17 cellular contexts compared by ENCODE assay signal in genomic region chr15:41104234-41104633, GRCh38. TPM values are rescaled to one million over a fixed set of nuclear protein-coding genes. Genes with fewer than 3 reads are reported as not detected.
A peak's percentile ranks its signal among the peaks of the same experiment; 100 is the strongest.
DNase-seq lines count a peak whose midpoint lies in the region; ATAC-seq, FAIRE-seq and TF ChIP-seq lines count a peak whose summit lies in the region.
"Had no signal": no experiment of that assay in that cellular context is flagged by ENCODE, and none has a peak within 500 bp of the region (broad histone marks: within the 10 kb centered on the region; RNA-seq: fewer than 3 reads in every experiment).

No MANE protein-coding gene starts in this region.

- peaks cover 15% of the 10 kb centered on the region for H3K36me3 Mint-ChIP-seq in astrocyte (ENCODE audit: low read depth, unreplicated experiment)

- H3K36me3 ChIP-seq in A673 (ENCODE audit: insufficient read depth, low read length, poor library complexity, severe bottlenecking) (peaks cover 4% of the 10 kb centered on the region), astrocyte (ENCODE audit: insufficient read depth, low read length) (peaks cover 7% of the 10 kb centered on the region), uterus (no peaks in the 10 kb centered on the region)
- H3K36me3 ChIP-seq: tibial artery had no signal

- no peak overlapping the region for H3K4me3 Mint-ChIP-seq in astrocyte (ENCODE audit: unreplicated experiment)

- peaks cover 9% of the 10 kb centered on the region for H3K4me1 Mint-ChIP-seq in astrocyte (ENCODE audit: low read depth, unreplicated experiment)

- DNase-seq in A673 (ENCODE audit: low spot score) (peak; percentile 13), HCEC 1CT (peak; percentile 67), astrocyte (ENCODE audit: low read depth) (peak; percentile 74), fibroblast of villous mesenchyme (ENCODE audit: low read depth) (peak; percentile 9), NCI-H82 treated with DMSO at 0.1 percent for 48 hours (lab: John Stamatoyannopoulos, UW; ENCODE audit: unreplicated experiment) (no peak), NCI-H82 (lab: John Stamatoyannopoulos, UW) (no peak), uterus (no peak)
- DNase-seq: activated gamma-delta T cell treated with Interleukin-2 at 50 U/mL for 16 hours, caudate nucleus, DMS153, midbrain, NCI-H1436 treated with DMSO at 0.1 percent for 48 hours, tibial artery had no signal

- peaks cover 78% of the 10 kb centered on the region for H4K20me1 ChIP-seq in astrocyte (ENCODE audit: insufficient read depth, low read length)

- H3K27ac ChIP-seq in A673 (ENCODE audit: low read depth, low read length, poor library complexity, severe bottlenecking), result no peak overlapping the region
- H3K27ac ChIP-seq in astrocyte (ENCODE audit: low read depth, low read length), result no peak overlapping the region
- H3K27ac ChIP-seq in uterus, result no peak overlapping the region
- H3K27ac ChIP-seq: parathyroid adenoma, tibial artery, VCaP had no signal

- no peak for ATAC-seq in HG03097 (IDR thresholded peaks at IDR 0.05; ENCODE audit: low FRiP score, unreplicated experiment)
- ATAC-seq: HepG2 had no signal

- H3K9me3 ChIP-seq in A673 (ENCODE audit: low read depth, low read length, poor library complexity, severe bottlenecking), result no peaks in the 10 kb centered on the region
- H3K9me3 ChIP-seq in astrocyte (ENCODE audit: insufficient read depth, low read depth, low read length), result no peaks in the 10 kb centered on the region
- no peaks in the 10 kb centered on the region for H3K9me3 ChIP-seq in uterus
- H3K9me3 ChIP-seq: tibial artery had no signal

- intact Hi-C loops in A673 (cut with micrococcal nuclease; ENCODE audit: unreplicated experiment) (no loop called here), uterus (cut with DNase I; ENCODE audit: low total_unique reads) (no loop called here)

- CTCF ChIA-PET in A673 (lab: Charles Lee), result no interaction called here

- TF ChIP-seq POLR2A in uterus (IDR thresholded peaks at IDR 0.05), result no peak

- H3K4me2 ChIP-seq in astrocyte (ENCODE audit: low read length), result no peak overlapping the region

- peaks cover 93% of the 10 kb centered on the region for H3K79me2 ChIP-seq in astrocyte (ENCODE audit: insufficient read depth, low read length)

- H2AFZ ChIP-seq in astrocyte (ENCODE audit: low read depth, low read length), result no peak overlapping the region
- H2AFZ ChIP-seq: parathyroid adenoma had no signal

- POLR2A ChIA-PET in A673 (lab: Charles Lee; ENCODE audit: low non-redundant PET), result interaction anchor here (0.6 kb wide), 1 partner anchor 516 kb away, joined by 4 read pairs; no protein-coding TSS in a partner anchor

- no peaks in the 10 kb centered on the region for H3K9me3 Mint-ChIP-seq in astrocyte (ENCODE audit: unreplicated experiment)

- no peak overlapping the region for H3K9ac ChIP-seq in astrocyte (ENCODE audit: low read length)
- H3K9ac ChIP-seq: parathyroid adenoma had no signal

- no peak for FAIRE-seq in astrocyte (lab: Jason Lieb, UNC)

- BruUV-seq in A673 (replicated peaks; lab: Mats Ljungman, UMichigan), result no TSS peak

- H3K27me3 Mint-ChIP-seq in astrocyte (ENCODE audit: low read depth, unreplicated experiment), result no peaks in the 10 kb centered on the region

- H3K4me3 ChIP-seq in A673 (ENCODE audit: low read depth, low read length, poor library complexity, severe bottlenecking) (no peak overlapping the region), astrocyte (ENCODE audit: insufficient read depth, low read depth, low read length) (no peak overlapping the region), fibroblast of villous mesenchyme (ENCODE audit: low read depth, low read length) (no peak overlapping the region), uterus (no peak overlapping the region)
- H3K4me3 ChIP-seq: tibial artery had no signal

- H3K4me1 ChIP-seq in A673 (ENCODE audit: insufficient read depth, low read length, poor library complexity, severe bottlenecking) (no peaks in the 10 kb centered on the region), astrocyte (ENCODE audit: insufficient read depth, low read length) (peaks cover 6% of the 10 kb centered on the region), uterus (no peaks in the 10 kb centered on the region)
- H3K4me1 ChIP-seq: parathyroid adenoma had no signal

- H3K27ac Mint-ChIP-seq in astrocyte (ENCODE audit: unreplicated experiment), result peak overlapping the region; percentile 47

- TF ChIP-seq CTCF in A673 (conservative IDR thresholded peaks at IDR 0.05; ENCODE audit: low read depth, low read length) (no peak), astrocyte (IDR thresholded peaks at IDR 0.05; ENCODE audit: insufficient read depth, low read depth, low read length) (no peak), fibroblast of villous mesenchyme (IDR thresholded peaks at IDR 0.05; ENCODE audit: insufficient read depth, low read depth, low read length) (no peak), uterus (IDR thresholded peaks at IDR 0.05) (no peak)

- H3K27me3 ChIP-seq in A673 (replicated peaks; ENCODE audit: insufficient read depth, low read depth, low read length, poor library complexity) (no peaks in the 10 kb centered on the region), astrocyte (ENCODE audit: insufficient read depth, low read length) (no peaks in the 10 kb centered on the region), uterus (no peaks in the 10 kb centered on the region)
- H3K27me3 ChIP-seq: tibial artery had no signal

RNA-seq across cellular contexts. Expression of gene INO80, which starts 11.8 kb away (rescaled TPM):
- total RNA-seq in A673 (2021), result 27.3 and 32.7 TPM in 2 replicates
- total RNA-seq in astrocyte, result 17.0 and 17.3 TPM in 2 replicates
- total RNA-seq in fibroblast of villous mesenchyme, result 21.6 and 29.8 TPM in 2 replicates
- total RNA-seq in uterus, result 10 to 100 TPM; 28.7 to 33.3 (median 30.2) TPM

Comparison
In these comparisons a context has a peak if more than half of its experiments do, and no peak if none do; other contexts are left out.
1. DNase-seq: peak in A673 (single experiment), HCEC 1CT (single experiment), astrocyte (single experiment) and fibroblast of villous mesenchyme (single experiment); none in NCI-H82 treated with DMSO at 0.1 percent for 48 hours (single experiment), NCI-H82 (single experiment) and uterus (0 of 2).